Comparison of ENCODE assay signal across 10 cellular contexts in genomic region chr1:209207126-209207700, GRCh38.
DNase-seq lines count a peak whose midpoint lies in the region; ATAC-seq and TF ChIP-seq lines count a peak whose summit lies in the region.
"Had no signal": no experiment of that assay in that cellular context is flagged by ENCODE, and none has a peak within 500 bp of the region (broad histone marks: within the 10 kb centered on the region; RNA-seq: fewer than 3 reads in every experiment).

No MANE protein-coding gene starts in this region.

- H3K4me3 ChIP-seq in right lobe of liver (peak overlapping the region in 1 of 3 donors; percentile 6), aorta (ENCODE audit: low read length in 2 of 2) (no peak overlapping the region)

- H3K4me1 Mint-ChIP-seq in activated naive CD8-positive, alpha-beta T cell (ENCODE audit: low read depth) = peaks cover 5% of the 10 kb centered on the region
- H3K4me1 Mint-ChIP-seq in activated naive CD8-positive, alpha-beta T cell treated with anti-CD3 and anti-CD28 coated beads, Interleukin-2, amount 50 U/mL, for 24 hours = peaks cover 3% of the 10 kb centered on the region

- H3K36me3 Mint-ChIP-seq in activated naive CD8-positive, alpha-beta T cell = no peaks in the 10 kb centered on the region
- H3K36me3 Mint-ChIP-seq in activated naive CD8-positive, alpha-beta T cell treated with anti-CD3 and anti-CD28 coated beads, Interleukin-2, amount 50 U/mL, for 24 hours (ENCODE audit: low read depth) = no peaks in the 10 kb centered on the region

- H3K27me3 Mint-ChIP-seq in activated naive CD8-positive, alpha-beta T cell = peaks cover 42% of the 10 kb centered on the region
- peaks cover 35% of the 10 kb centered on the region for H3K27me3 Mint-ChIP-seq in activated naive CD8-positive, alpha-beta T cell treated with anti-CD3 and anti-CD28 coated beads, Interleukin-2, amount 50 U/mL, for 24 hours

- no peak for TF ChIP-seq POLR2A in right lobe of liver (IDR thresholded peaks at IDR 0.05)

- no peak for ATAC-seq in activated naive CD8-positive, alpha-beta T cell treated with anti-CD3 and anti-CD28 coated beads, Interleukin-2, amount 50 U/mL, for 24 hours
- ATAC-seq in right lobe of liver (peak in 3 of 4 donors; percentile 9 to 29 (median 16)), aorta (ENCODE audit: low FRiP score) (peak; percentile 20), esophagus mucosa (no peak)

- 20% methylated on average over 4 of the region's 11 CpGs for WGBS in right lobe of liver (ENCODE audit: insufficient coverage, low coverage, low lambda C conversion rate, missing lambda C conversion rate)
- WGBS in aorta, 2 donors = 19 to 29% methylated on average over 11 of the region's 11 CpGs

- H3K4me3 Mint-ChIP-seq in activated naive CD8-positive, alpha-beta T cell = peak overlapping the region; percentile 71
- no peak overlapping the region for H3K4me3 Mint-ChIP-seq in activated naive CD8-positive, alpha-beta T cell treated with anti-CD3 and anti-CD28 coated beads, Interleukin-2, amount 50 U/mL, for 24 hours

- H3K9me3 ChIP-seq in right lobe of liver = no peaks in the 10 kb centered on the region
- no peaks in the 10 kb centered on the region for H3K9me3 ChIP-seq in aorta (ENCODE audit: control insufficient read depth, low read length)

- no peak overlapping the region for H3K27ac Mint-ChIP-seq in activated naive CD8-positive, alpha-beta T cell
- H3K27ac Mint-ChIP-seq in activated naive CD8-positive, alpha-beta T cell treated with anti-CD3 and anti-CD28 coated beads, Interleukin-2, amount 50 U/mL, for 24 hours = no peak overlapping the region

- no peak for DNase-seq in activated naive CD8-positive, alpha-beta T cell treated with anti-CD3 and anti-CD28 coated beads, Interleukin-2, amount 50 U/mL, for 24 hours
- DNase-seq in right lobe of liver (no peak), aorta (no peak), UCSD-AML1 (lab: John Stamatoyannopoulos, UW; ENCODE audit: unreplicated experiment) (no peak), NCI-H345 (lab: John Stamatoyannopoulos, UW) (no peak)

- no peaks in the 10 kb centered on the region for H3K9me3 Mint-ChIP-seq in activated naive CD8-positive, alpha-beta T cell (ENCODE audit: low read depth)
- H3K9me3 Mint-ChIP-seq in activated naive CD8-positive, alpha-beta T cell treated with anti-CD3 and anti-CD28 coated beads, Interleukin-2, amount 50 U/mL, for 24 hours = no peaks in the 10 kb centered on the region

- intact Hi-C loops in right lobe of liver (cut with DNase I) = no loop called here
- intact Hi-C loops in aorta (cut with DNase I) = loop anchor here (5.0 to 10.0 kb wide), 2 partner anchors 555 to 1182 kb away; no protein-coding TSS in a partner anchor

- no peak for TF ChIP-seq CTCF in right lobe of liver (IDR thresholded peaks at IDR 0.05)

- no peaks in the 10 kb centered on the region for H3K36me3 ChIP-seq in right lobe of liver
- H3K36me3 ChIP-seq in aorta (ENCODE audit: control insufficient read depth in 1 of 2, insufficient read depth in 2 of 2, low read length in 1 of 2) = no peaks in the 10 kb centered on the region

- H3K27ac ChIP-seq in angular gyrus (ENCODE audit: low read depth, low read length) (peak overlapping the region; percentile 32), right lobe of liver (no peak overlapping the region), aorta (ENCODE audit: low read depth in 1 of 2, low read length in 2 of 2) (no peak overlapping the region)
- H3K27ac ChIP-seq: C4-2B, HL-60 had no signal

- peaks cover 0 to 5% of the 10 kb centered on the region in 2 donors for H3K27me3 ChIP-seq in right lobe of liver
- H3K27me3 ChIP-seq in aorta (ENCODE audit: control insufficient read depth in 1 of 2, insufficient read depth in 2 of 2, low read length in 1 of 2) = no peaks in the 10 kb centered on the region

- peaks cover 0 to 8% (median 0%) of the 10 kb centered on the region in 4 donors for H3K4me1 ChIP-seq in right lobe of liver
- no peaks in the 10 kb centered on the region for H3K4me1 ChIP-seq in aorta (ENCODE audit: control insufficient read depth in 1 of 2, insufficient read depth in 2 of 2, low read length in 2 of 2)

Comparison
In these comparisons a context has a peak if more than half of its experiments do, and no peak if none do; other contexts are left out.
1. ATAC-seq: peak in right lobe of liver (3 of 4) and aorta (single experiment); none in activated naive CD8-positive, alpha-beta T cell treated with anti-CD3 and anti-CD28 coated beads, Interleukin-2, amount 50 U/mL, for 24 hours (single experiment) and esophagus mucosa (single experiment).
2. intact Hi-C loops: an anchor here in aorta (5.0 to 10.0 kb wide); none called in right lobe of liver.